ENCODE assay signal across 8 cellular contexts in the genomic region with DNA sequence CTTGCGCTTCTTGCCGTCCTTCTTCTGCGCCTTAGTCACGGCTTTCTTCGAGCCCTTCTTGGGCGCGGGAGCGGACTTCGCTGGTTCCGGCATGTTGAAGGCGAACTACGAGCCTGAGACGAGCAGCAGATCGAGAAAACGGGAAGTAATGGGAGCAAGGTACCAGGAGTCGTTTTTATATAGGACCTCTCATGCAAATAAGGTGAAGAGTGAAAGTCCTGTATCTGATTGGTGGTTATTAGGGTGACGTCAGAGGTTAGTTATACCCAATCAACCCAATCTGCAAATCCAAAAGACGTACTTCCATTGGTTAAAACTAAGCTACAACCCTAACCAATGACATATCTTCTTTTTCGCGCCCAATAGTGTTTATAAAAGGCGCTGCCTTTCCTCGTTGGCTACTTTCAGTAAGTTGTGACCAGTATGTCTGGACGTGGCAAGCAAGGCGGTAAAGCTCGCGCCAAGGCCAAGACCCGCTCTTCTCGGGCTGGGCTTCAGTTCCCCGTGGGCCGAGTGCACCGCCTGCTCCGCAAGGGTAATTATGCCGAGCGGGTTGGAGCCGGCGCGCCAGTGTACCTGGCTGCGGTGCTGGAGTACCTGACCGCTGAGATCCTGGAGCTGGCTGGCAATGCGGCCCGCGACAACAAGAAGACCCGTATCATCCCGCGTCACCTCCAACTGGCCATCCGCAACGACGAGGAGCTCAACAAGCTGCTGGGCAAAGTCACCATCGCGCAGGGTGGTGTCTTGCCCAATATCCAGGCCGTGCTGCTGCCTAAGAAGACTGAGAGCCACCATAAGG.
A peak's percentile ranks its signal among the peaks of the same experiment; 100 is the strongest.
DNase-seq lines count a peak whose midpoint lies in the region; ATAC-seq lines count a peak whose summit lies in the region.

No MANE protein-coding gene starts in this region.

- peak overlapping the region; percentile 60 to 70 for H3K4me3 ChIP-seq in muscle layer of colon (ENCODE audit: low read depth in 1 of 2, low read length in 2 of 2)

- peak; percentile 88 for DNase-seq in DMS79 (lab: John Stamatoyannopoulos, UW)
- peak; percentile 83 for DNase-seq in HuH-7 (ENCODE audit: low spot score)
- peak; percentile 99 for DNase-seq in OCI-M1 (lab: John Stamatoyannopoulos, UW)
- peak; percentile 64 for DNase-seq in activated T-cell treated with anti-CD3 and anti-CD28 coated beads, Interleukin-2, amount 50 U/mL, for 4 hours
- DNase-seq in fibroblast of gingiva (ENCODE audit: low read depth): peak; percentile 100
- DNase-seq in stimulated activated naive CD4-positive, alpha-beta T cell (lab: John Stamatoyannopoulos, UW): peak; percentile 67 to 95 (median 86)

- no peaks in the 10 kb centered on the region for H3K9me3 Mint-ChIP-seq in activated T-cell treated with anti-CD3 and anti-CD28 coated beads, Interleukin-2, amount 50 U/mL, for 4 hours

- ATAC-seq in GM21576 (IDR thresholded peaks at IDR 0.05; ENCODE audit: unreplicated experiment): peak; percentile 74
- ATAC-seq in activated T-cell treated with anti-CD3 and anti-CD28 coated beads, Interleukin-2, amount 50 U/mL, for 4 hours: peak; percentile 80 to 82

- no peaks in the 10 kb centered on the region for H3K36me3 Mint-ChIP-seq in activated T-cell treated with anti-CD3 and anti-CD28 coated beads, Interleukin-2, amount 50 U/mL, for 4 hours (ENCODE audit: insufficient read depth)

- H3K4me1 Mint-ChIP-seq in activated T-cell treated with anti-CD3 and anti-CD28 coated beads, Interleukin-2, amount 50 U/mL, for 4 hours (ENCODE audit: low read depth): peaks cover 11% of the 10 kb centered on the region

- peak overlapping the region; percentile 87 for H3K27ac ChIP-seq in muscle layer of colon (ENCODE audit: low read depth, low read length)

- no peaks in the 10 kb centered on the region for H3K27me3 Mint-ChIP-seq in activated T-cell treated with anti-CD3 and anti-CD28 coated beads, Interleukin-2, amount 50 U/mL, for 4 hours (ENCODE audit: low read depth)

- H3K27me3 ChIP-seq in muscle layer of colon (ENCODE audit: control insufficient read depth in 1 of 2, insufficient read depth in 2 of 2, low read length in 2 of 2): no peaks in the 10 kb centered on the region

- H3K4me1 ChIP-seq in muscle layer of colon (ENCODE audit: insufficient read depth, low read length): peaks cover 10% of the 10 kb centered on the region

- no peaks in the 10 kb centered on the region for H3K36me3 ChIP-seq in muscle layer of colon (ENCODE audit: insufficient read depth, low read length)

- peak overlapping the region; percentile 39 for H3K9ac ChIP-seq in muscle layer of colon (ENCODE audit: low read length)

- H3K4me3 Mint-ChIP-seq in activated T-cell treated with anti-CD3 and anti-CD28 coated beads, Interleukin-2, amount 50 U/mL, for 4 hours: no peak overlapping the region

- no peaks in the 10 kb centered on the region for H3K9me3 ChIP-seq in muscle layer of colon (ENCODE audit: low read length)

Comparison
In these comparisons a context has a peak if more than half of its experiments do, and no peak if none do; other contexts are left out.
1. Peak in every context shown above with its lines: DNase-seq, ATAC-seq, H3K4me3 ChIP-seq and H3K27ac ChIP-seq.